Comparison of ENCODE assay signal across 23 cellular contexts in genomic region chr11:28117712-28118111, GRCh38. TPM values are rescaled to one million over a fixed set of nuclear protein-coding genes. Genes with fewer than 3 reads are reported as not detected.
DNase-seq lines count a peak whose midpoint lies in the region; ATAC-seq and TF ChIP-seq lines count a peak whose summit lies in the region.
"Had no signal": no experiment of that assay in that cellular context is flagged by ENCODE, and none has a peak within 500 bp of the region (broad histone marks: within the 10 kb centered on the region; RNA-seq: fewer than 3 reads in every experiment).

No MANE protein-coding gene starts in this region.

- H3K9me2 ChIP-seq in GM23248 (ENCODE audit: insufficient read depth) = no peaks in the 10 kb centered on the region

- no peak overlapping the region for H3K9ac ChIP-seq in GM23248
- H3K9ac ChIP-seq: BLaER1 treated with 17β-estradiol and CSF1 and Interleukin-3, amounts not matched to agents 10 nM and 100 nM had no signal

- ATAC-seq in GM19035 (IDR thresholded peaks at IDR 0.05; ENCODE audit: unreplicated experiment) = no peak

- H3K27ac Mint-ChIP-seq in HFFc6 = peak overlapping the region; percentile 10; the same call in 1 of the 2 replicates

- H3K27me3 Mint-ChIP-seq in HFFc6 (ENCODE audit: insufficient read depth) = no peaks in the 10 kb centered on the region
- H3K27me3 Mint-ChIP-seq: CD4-positive, alpha-beta memory T cell had no signal

- peaks cover 19% of the 10 kb centered on the region; the same call in 1 of the 2 replicates for H3K36me3 ChIP-seq in GM23248 (ENCODE audit: low read depth)
- peaks cover 10% of the 10 kb centered on the region for H3K36me3 ChIP-seq in osteoblast (ENCODE audit: insufficient read depth, low read length)

- no peak for TF ChIP-seq CTCF in HFFc6 (IDR thresholded peaks at IDR 0.05)
- no peak for TF ChIP-seq CTCF in osteoblast (IDR thresholded peaks at IDR 0.05; ENCODE audit: extremely low read depth, low read depth, low read length)

- no peak overlapping the region for H3K4me3 ChIP-seq in GM23248
- H3K4me3 ChIP-seq in osteoblast (ENCODE audit: insufficient read depth, low read length) = no peak overlapping the region
- H3K4me3 ChIP-seq: BLaER1 treated with 17β-estradiol and CSF1 and Interleukin-3, amounts not matched to agents 10 nM and 100 nM; GM12878; Peyer's patch; SJSA1 had no signal

- H3K36me3 Mint-ChIP-seq in HFFc6 (ENCODE audit: low read depth) = peaks cover 23% of the 10 kb centered on the region; the same call in 1 of the 2 replicates

- H3K27ac ChIP-seq in GM23248 (no peak overlapping the region), epithelial cell of prostate (peak overlapping the region; percentile 45), osteoblast (ENCODE audit: low read depth, low read length) (peak overlapping the region; percentile 7)
- H3K27ac ChIP-seq: BLaER1 treated with 17β-estradiol and CSF1 and Interleukin-3, amounts not matched to agents 10 nM and 100 nM; Peyer's patch; SJSA1 had no signal

- peaks cover 2% of the 10 kb centered on the region for H3K4me1 ChIP-seq in GM23248 (ENCODE audit: insufficient read depth)
- peaks cover 1% of the 10 kb centered on the region for H3K4me1 ChIP-seq in osteoblast (ENCODE audit: insufficient read depth, low read length)
- H3K4me1 ChIP-seq: BLaER1 treated with 17β-estradiol and CSF1 and Interleukin-3, amounts not matched to agents 10 nM and 100 nM; Caco-2; Peyer's patch had no signal

- no peak overlapping the region for H3K4me3 Mint-ChIP-seq in HFFc6
- H3K4me3 Mint-ChIP-seq: CD4-positive, alpha-beta memory T cell had no signal

- H2AFZ ChIP-seq in GM23248 (no peak overlapping the region), osteoblast (ENCODE audit: low read length) (no peak overlapping the region)

- no peaks in the 10 kb centered on the region for H3K27me3 ChIP-seq in GM23248 (replicated peaks; ENCODE audit: insufficient read depth)
- H3K27me3 ChIP-seq in osteoblast (ENCODE audit: insufficient read depth, low read length) = no peaks in the 10 kb centered on the region
- H3K27me3 ChIP-seq: BLaER1 treated with 17β-estradiol and CSF1 and Interleukin-3, amounts not matched to agents 10 nM and 100 nM; Peyer's patch; SJSA1 had no signal

- H4K20me1 ChIP-seq in GM23248 (ENCODE audit: insufficient read depth) (no peaks in the 10 kb centered on the region), osteoblast (ENCODE audit: insufficient read depth, low read length) (no peaks in the 10 kb centered on the region)

- peaks cover 26% of the 10 kb centered on the region for H3K4me1 Mint-ChIP-seq in HFFc6 (ENCODE audit: low read depth)

- H3K79me2 ChIP-seq in GM23248 (ENCODE audit: insufficient read depth) (peaks cover 77% of the 10 kb centered on the region), osteoblast (ENCODE audit: insufficient read depth, low read length) (peaks cover 34% of the 10 kb centered on the region)

- WGBS in GM23248 (ENCODE audit: low coverage in 1 of 2, low lambda C conversion rate in 2 of 2, missing lambda C conversion rate in 2 of 2), 2 experiments = 96 to 99% methylated on average over 4 of the region's 4 CpGs

- H3K9me3 Mint-ChIP-seq in HFFc6 = no peaks in the 10 kb centered on the region
- H3K9me3 Mint-ChIP-seq: CD4-positive, alpha-beta memory T cell had no signal

- H3K4me2 ChIP-seq in GM23248 (ENCODE audit: unreplicated experiment) (no peak overlapping the region), osteoblast (ENCODE audit: insufficient read depth, low read length) (no peak overlapping the region)
- H3K4me2 ChIP-seq: BLaER1 treated with 17β-estradiol and CSF1 and Interleukin-3, amounts not matched to agents 10 nM and 100 nM had no signal

- no peaks in the 10 kb centered on the region for H3K9me3 ChIP-seq in GM23248 (ENCODE audit: low read depth)
- H3K9me3 ChIP-seq in osteoblast (ENCODE audit: low read depth, low read length) = no peaks in the 10 kb centered on the region
- H3K9me3 ChIP-seq: BLaER1 treated with 17β-estradiol and CSF1 and Interleukin-3, amounts not matched to agents 10 nM and 100 nM; Caco-2; Peyer's patch; SJSA1 had no signal

- in situ Hi-C loops in GM23248 (cut with MboI) = loop anchor here (25.0 kb wide), 1 partner anchor 405 kb away; the partner anchor contains the start of gene BDNF

- H3F3A ChIP-seq in GM23248 (ENCODE audit: insufficient read depth) = no peaks in the 10 kb centered on the region

- DNase-seq in GM23248 (peak; percentile 11), HFFc6 (no peak), epithelial cell of prostate (ENCODE audit: low read depth, low spot score) (no peak), osteoblast (ENCODE audit: insufficient read length, low spot score, missing footprints) (no peak), SK-N-DZ (ENCODE audit: low spot score) (no peak), SIG-M5 (lab: John Stamatoyannopoulos, UW) (no peak)
- DNase-seq: Caco-2; CD4-positive, alpha-beta memory T cell; DMS 273 treated with DMSO at 0.1 percent for 48 hours; DMS79 treated with DMSO at 0.1 percent for 48 hours; KBM-7; NCI-H1105; NCI-H146; NCI-H2081; NCI-H2171; NCI-H345; NCI-H524; NCI-H774; Peyer's patch had no signal

RNA-seq across cellular contexts. Expression of gene METTL15, which starts 9.5 kb away (rescaled TPM):
- total RNA-seq in GM23248 (2014; rRNA removed; shearing (Covaris generic)) = 11.0 and 15.9 TPM in 2 replicates
- polyA plus RNA-seq in GM23248 (2016; fragmentation: Nextera tagmentation; extraction: Ambion mirVana) = 11.1 and 13.1 TPM in 2 replicates
- 10 to 100 TPM; 11.0 to 14.1 (median 12.4) TPM for total RNA-seq in HFFc6 (2021; fragmentation: NEBNext Ultra II Directional; extraction: Animal tissue kit (Norgen Biotek cat#: 25700))
- 13.4 and 18.6 TPM in 2 replicates for total RNA-seq in osteoblast
- 7.9 and 8.9 TPM in 2 replicates for polyA plus RNA-seq in SK-N-DZ (2014; cell fraction: cytosol; rRNA removed)
- 2.9 and 6.0 TPM in 2 replicates for polyA plus RNA-seq in SK-N-DZ (2014; cell fraction: nucleus; rRNA removed)

RNA-seq across cellular contexts. Expression of gene KIF18A, which starts 9.8 kb away (rescaled TPM):
- 7.8 and 12.5 TPM in 2 replicates for total RNA-seq in GM23248 (2014; rRNA removed; shearing (Covaris generic))
- polyA plus RNA-seq in GM23248 (2016; fragmentation: Nextera tagmentation; extraction: Ambion mirVana) = 8.7 and 9.1 TPM in 2 replicates
- total RNA-seq in HFFc6 (2021; fragmentation: NEBNext Ultra II Directional; extraction: Animal tissue kit (Norgen Biotek cat#: 25700)) = 10 to 100 TPM; 13.1 to 25.4 (median 22.4) TPM
- total RNA-seq in osteoblast = 4.0 and 5.0 TPM in 2 replicates
- polyA plus RNA-seq in SK-N-DZ (2014; cell fraction: cytosol; rRNA removed) = 18.9 and 19.6 TPM in 2 replicates
- polyA plus RNA-seq in SK-N-DZ (2014; cell fraction: nucleus; rRNA removed) = 24.0 and 29.7 TPM in 2 replicates
